ENCODE assay signal across 19 cellular contexts in the genomic region with DNA sequence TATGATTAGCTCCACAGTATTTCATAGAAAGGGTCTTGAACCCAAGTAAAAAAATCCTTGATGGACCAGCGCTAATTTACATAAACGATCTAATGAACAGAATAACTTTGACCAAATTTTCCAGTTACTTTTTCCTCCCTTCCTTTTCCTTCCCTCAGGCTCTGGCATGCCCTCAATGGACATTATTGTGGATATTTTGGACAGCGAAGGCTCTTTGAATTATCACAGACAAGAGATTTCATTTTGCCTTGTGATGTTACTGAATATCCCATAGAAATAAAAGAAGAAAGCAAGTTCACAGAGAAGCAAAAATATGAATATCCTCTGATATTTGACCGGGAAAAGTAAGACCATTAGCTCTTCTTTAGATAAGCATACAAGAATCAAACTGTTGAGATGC.
"Had no signal": no experiment of that assay in that cellular context is flagged by ENCODE, and none has a peak within 500 bp of the region (broad histone marks: within the 10 kb centered on the region; RNA-seq: fewer than 3 reads in every experiment).

No MANE protein-coding gene starts in this region.

- H3K4me1 Mint-ChIP-seq: immature natural killer cell; naive thymus-derived CD4-positive, alpha-beta T cell had no signal

- H3K9me3 Mint-ChIP-seq: immature natural killer cell had no signal

- ATAC-seq: foreskin keratinocyte; gastrocnemius medialis; heart left ventricle; left colon; left lung; left ventricle myocardium superior; lower lobe of right lung; naive thymus-derived CD4-positive, alpha-beta T cell had no signal

- H3K36me3 Mint-ChIP-seq: immature natural killer cell; mesothelial cell of epicardium; naive thymus-derived CD4-positive, alpha-beta T cell had no signal

- H3K27ac Mint-ChIP-seq: immature natural killer cell; mesothelial cell of epicardium; naive thymus-derived CD4-positive, alpha-beta T cell had no signal

- DNase-seq: dermis blood vessel endothelial cell; dorsolateral prefrontal cortex; effector CD4-positive, alpha-beta T cell; effector memory CD4-positive, alpha-beta T cell; foreskin keratinocyte; gastrocnemius medialis; heart left ventricle; hypothalamus; immature natural killer cell; islet precursor cell; kidney; kidney glomerular epithelial cell; left colon; left lung; left ventricle myocardium superior; lower lobe of right lung; mesenchymal stem cell; naive thymus-derived CD4-positive, alpha-beta T cell had no signal

- H3K4me3 Mint-ChIP-seq: immature natural killer cell; mesothelial cell of epicardium; naive thymus-derived CD4-positive, alpha-beta T cell had no signal
